ENCODE assay signal across 8 cellular contexts in the genomic region with DNA sequence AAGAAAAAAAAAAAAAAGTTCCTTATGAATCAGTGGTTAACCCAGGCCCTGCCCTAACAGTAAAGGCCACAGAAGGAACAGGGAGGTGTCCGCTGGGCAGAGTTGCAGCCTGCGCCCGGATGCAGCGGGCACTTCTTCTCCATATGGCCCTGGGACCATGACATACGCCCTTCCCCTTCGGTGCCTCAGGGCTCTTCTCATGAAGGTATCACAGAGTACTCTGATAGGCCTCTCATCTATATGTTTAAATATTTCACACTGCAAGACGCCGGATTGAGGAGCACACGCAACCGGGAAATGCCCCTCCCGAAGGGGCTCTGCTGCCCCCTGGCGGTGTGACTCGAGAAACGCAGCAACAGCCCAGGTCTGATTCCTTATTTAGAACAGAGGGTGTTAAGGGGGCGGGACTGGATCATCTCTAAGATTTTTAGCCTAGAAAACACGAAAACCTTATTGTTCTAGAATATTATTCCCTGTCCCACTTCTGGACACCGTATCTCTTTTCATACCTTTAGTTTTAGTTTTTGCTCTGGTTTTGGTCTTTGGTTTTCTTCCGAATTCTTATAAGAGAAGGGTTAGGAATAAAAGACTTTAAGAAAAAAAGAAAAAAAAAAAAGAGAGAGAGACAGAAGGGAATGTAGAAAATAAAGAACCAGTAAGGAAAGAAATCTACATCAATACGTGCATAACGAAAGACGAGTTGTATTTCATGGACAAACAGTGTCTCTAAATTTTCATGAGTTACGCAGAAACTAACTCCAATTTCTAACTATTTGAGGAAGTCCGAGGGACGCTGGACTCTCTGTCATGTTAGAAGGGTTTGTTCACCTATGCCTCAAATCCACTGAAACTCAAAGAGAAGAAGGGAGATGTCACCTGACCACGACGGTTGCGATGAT. TPM values are rescaled to one million over a fixed set of nuclear protein-coding genes. Genes with fewer than 3 reads are reported as not detected.
DNase-seq lines count a peak whose midpoint lies in the region; ATAC-seq and TF ChIP-seq lines count a peak whose summit lies in the region.

No MANE protein-coding gene starts in this region.

- H3K79me2 ChIP-seq in KMS-11 (ENCODE audit: insufficient read depth, low read depth) (peaks cover 19% of the 10 kb centered on the region; the same call in 1 of the 2 replicates), fibroblast of lung (ENCODE audit: control insufficient read depth, insufficient read depth, low read length) (peaks cover 46% of the 10 kb centered on the region)

- H3K4me1 Mint-ChIP-seq in activated T-helper 1 cell treated with anti-CD3 and anti-CD28 coated beads, Interleukin-12 subunit alpha, Interleukin-12 subunit beta, Interleukin-2, Interleukin-4 antibody, amounts not matched to agents 30 ng/mL and 10 ng/mL and 1 ng/mL, durations not matched to agents 14 hours and 24 hours and 36 hours (ENCODE audit: low read depth) = peaks cover 36% of the 10 kb centered on the region
- peaks cover 14% of the 10 kb centered on the region for H3K4me1 Mint-ChIP-seq in nephron progenitor cell
- H3K4me1 Mint-ChIP-seq in stimulated activated naive CD8-positive, alpha-beta T cell treated with anti-CD3 and anti-CD28 coated beads, Interleukin-15, Interleukin-2, amounts not matched to agents 100 ng/mL and 50 ng/mL, for 24 hours (ENCODE audit: low read depth) = peaks cover 41% of the 10 kb centered on the region

- H2AFZ ChIP-seq in KMS-11 (ENCODE audit: low read depth) = no peak overlapping the region
- H2AFZ ChIP-seq in fibroblast of lung (ENCODE audit: low read length) = no peak overlapping the region

- ATAC-seq in GM21447 (IDR thresholded peaks at IDR 0.05; ENCODE audit: unreplicated experiment) = peak; percentile 79

- no peaks in the 10 kb centered on the region for H3K9me3 Mint-ChIP-seq in activated T-helper 1 cell treated with anti-CD3 and anti-CD28 coated beads, Interleukin-12 subunit alpha, Interleukin-12 subunit beta, Interleukin-2, Interleukin-4 antibody, amounts not matched to agents 30 ng/mL and 10 ng/mL and 1 ng/mL, durations not matched to agents 14 hours and 24 hours and 36 hours
- no peaks in the 10 kb centered on the region for H3K9me3 Mint-ChIP-seq in nephron progenitor cell
- H3K9me3 Mint-ChIP-seq in stimulated activated naive CD8-positive, alpha-beta T cell treated with anti-CD3 and anti-CD28 coated beads, Interleukin-15, Interleukin-2, amounts not matched to agents 100 ng/mL and 50 ng/mL, for 24 hours = no peaks in the 10 kb centered on the region

- no peaks in the 10 kb centered on the region for H3K27me3 ChIP-seq in KMS-11 (ENCODE audit: insufficient read depth, low read depth)
- H3K27me3 ChIP-seq in fibroblast of lung (ENCODE audit: control insufficient read depth, insufficient read depth, low read length) = no peaks in the 10 kb centered on the region

- H3K4me3 ChIP-seq in KMS-11 (IDR thresholded peaks at IDR 0.05; ENCODE audit: insufficient read depth, low read depth, low read length) = no peak overlapping the region
- H3K4me3 ChIP-seq in fibroblast of lung (replicated peaks in 1 of 4; ENCODE audit: control extremely low read depth in 1 of 4, insufficient read depth in 1 of 4, low read depth in 3 of 4, low read length in 4 of 4) = no peak overlapping the region

- H4K20me1 ChIP-seq in KMS-11 (ENCODE audit: insufficient read depth) (no peaks in the 10 kb centered on the region), fibroblast of lung (ENCODE audit: control insufficient read depth, extremely low read depth, insufficient read depth, low read length) (no peaks in the 10 kb centered on the region)

- H3K4me1 ChIP-seq in KMS-11 (ENCODE audit: low read depth, poor library complexity, severe bottlenecking) (peaks cover 22% of the 10 kb centered on the region), fibroblast of lung (ENCODE audit: control insufficient read depth, extremely low read depth, insufficient read depth, low read length) (no peaks in the 10 kb centered on the region)

- peaks cover 24% of the 10 kb centered on the region for H3K36me3 Mint-ChIP-seq in activated T-helper 1 cell treated with anti-CD3 and anti-CD28 coated beads, Interleukin-12 subunit alpha, Interleukin-12 subunit beta, Interleukin-2, Interleukin-4 antibody, amounts not matched to agents 30 ng/mL and 10 ng/mL and 1 ng/mL, durations not matched to agents 14 hours and 24 hours and 36 hours (ENCODE audit: low read depth)
- peaks cover 40% of the 10 kb centered on the region for H3K36me3 Mint-ChIP-seq in nephron progenitor cell (ENCODE audit: low read depth)
- H3K36me3 Mint-ChIP-seq in stimulated activated naive CD8-positive, alpha-beta T cell treated with anti-CD3 and anti-CD28 coated beads, Interleukin-15, Interleukin-2, amounts not matched to agents 100 ng/mL and 50 ng/mL, for 24 hours (ENCODE audit: low read depth) = peaks cover 31% of the 10 kb centered on the region

- H3K4me3 Mint-ChIP-seq in activated T-helper 1 cell treated with anti-CD3 and anti-CD28 coated beads, Interleukin-12 subunit alpha, Interleukin-12 subunit beta, Interleukin-2, Interleukin-4 antibody, amounts not matched to agents 30 ng/mL and 10 ng/mL and 1 ng/mL, durations not matched to agents 14 hours and 24 hours and 36 hours = peak overlapping the region; percentile 71
- no peak overlapping the region for H3K4me3 Mint-ChIP-seq in nephron progenitor cell
- H3K4me3 Mint-ChIP-seq in stimulated activated naive CD8-positive, alpha-beta T cell treated with anti-CD3 and anti-CD28 coated beads, Interleukin-15, Interleukin-2, amounts not matched to agents 100 ng/mL and 50 ng/mL, for 24 hours = peak overlapping the region; percentile 66

- DNase-seq in Caki2 (ENCODE audit: low read depth) = peak; percentile 83
- peak; percentile 79 for DNase-seq in RPMI7951 (ENCODE audit: low read depth)
- DNase-seq in activated T-helper 1 cell treated with anti-CD3 and anti-CD28 coated beads, Interleukin-12 subunit alpha, Interleukin-12 subunit beta, Interleukin-2, Interleukin-4 antibody, amounts not matched to agents 30 ng/mL and 10 ng/mL and 1 ng/mL, durations not matched to agents 14 hours and 24 hours and 36 hours (ENCODE audit: low spot score) = peak; percentile 80
- peak; percentile 61 to 82 for DNase-seq in fibroblast of lung (ENCODE audit: low read depth in 2 of 2)
- DNase-seq in nephron progenitor cell = peak; percentile 90

- H3K27ac ChIP-seq in KMS-11 = no peak overlapping the region
- H3K27ac ChIP-seq in fibroblast of lung (ENCODE audit: insufficient read depth, low read length) = no peak overlapping the region

- peak overlapping the region; percentile 83 for H3K27ac Mint-ChIP-seq in activated T-helper 1 cell treated with anti-CD3 and anti-CD28 coated beads, Interleukin-12 subunit alpha, Interleukin-12 subunit beta, Interleukin-2, Interleukin-4 antibody, amounts not matched to agents 30 ng/mL and 10 ng/mL and 1 ng/mL, durations not matched to agents 14 hours and 24 hours and 36 hours
- peak overlapping the region; percentile 95 for H3K27ac Mint-ChIP-seq in nephron progenitor cell
- peak overlapping the region; percentile 74 for H3K27ac Mint-ChIP-seq in stimulated activated naive CD8-positive, alpha-beta T cell treated with anti-CD3 and anti-CD28 coated beads, Interleukin-15, Interleukin-2, amounts not matched to agents 100 ng/mL and 50 ng/mL, for 24 hours

- H3K36me3 ChIP-seq in KMS-11 (ENCODE audit: insufficient read depth) = peaks cover 8% of the 10 kb centered on the region; the same call in 1 of the 2 replicates
- H3K36me3 ChIP-seq in fibroblast of lung (ENCODE audit: control insufficient read depth, insufficient read depth, low read length) = peaks cover 14% of the 10 kb centered on the region

- H3K27me3 Mint-ChIP-seq in activated T-helper 1 cell treated with anti-CD3 and anti-CD28 coated beads, Interleukin-12 subunit alpha, Interleukin-12 subunit beta, Interleukin-2, Interleukin-4 antibody, amounts not matched to agents 30 ng/mL and 10 ng/mL and 1 ng/mL, durations not matched to agents 14 hours and 24 hours and 36 hours (ENCODE audit: insufficient read depth) = no peaks in the 10 kb centered on the region
- no peaks in the 10 kb centered on the region for H3K27me3 Mint-ChIP-seq in nephron progenitor cell (ENCODE audit: low read depth, poor library complexity)
- H3K27me3 Mint-ChIP-seq in stimulated activated naive CD8-positive, alpha-beta T cell treated with anti-CD3 and anti-CD28 coated beads, Interleukin-15, Interleukin-2, amounts not matched to agents 100 ng/mL and 50 ng/mL, for 24 hours = no peaks in the 10 kb centered on the region

- intact Hi-C loops in activated T-helper 1 cell treated with anti-CD3 and anti-CD28 coated beads, Interleukin-12 subunit alpha, Interleukin-12 subunit beta, Interleukin-2, Interleukin-4 antibody, amounts not matched to agents 30 ng/mL and 10 ng/mL and 1 ng/mL, durations not matched to agents 14 hours and 24 hours and 36 hours (cut with micrococcal nuclease) = loop anchor here (1.0 to 5.0 kb wide), 2 partner anchors 12 to 163 kb away; a partner anchor contains a TSS

- no peaks in the 10 kb centered on the region for H3K9me3 ChIP-seq in fibroblast of lung (ENCODE audit: control insufficient read depth, insufficient read depth, low read depth, low read length)

- TF ChIP-seq CTCF in KMS-11 (conservative IDR thresholded peaks at IDR 0.05; ENCODE audit: low read depth, low read length) (peak; percentile 99), fibroblast of lung (conservative IDR thresholded peaks at IDR 0.05 in 1 of 2, IDR thresholded peaks at IDR 0.05 in 1 of 2; ENCODE audit: low read depth in 1 of 2, low read length in 2 of 2) (peak; percentile 96), nephron progenitor cell (IDR thresholded peaks at IDR 0.05) (peak; percentile 95)

- in situ Hi-C loops in Caki2 (cut with HindIII; ENCODE audit: low pct_unique_long_range_greater_than_20kb, low sequenced_read_pairs) = no loop called here

- H3K9ac ChIP-seq in KMS-11 = no peak overlapping the region
- no peak overlapping the region for H3K9ac ChIP-seq in fibroblast of lung (ENCODE audit: insufficient read depth, low read length)

- H3K4me2 ChIP-seq in KMS-11 = no peak overlapping the region
- no peak overlapping the region for H3K4me2 ChIP-seq in fibroblast of lung (ENCODE audit: extremely low read depth, insufficient read depth, low read length)

RNA-seq across cellular contexts. Expression of a gene that starts 12.0 kb away (rescaled TPM):
- total RNA-seq in Caki2 (2014; rRNA removed; shearing (Covaris generic); ENCODE audit: low replicate concordance) = 9.1 and 15.0 TPM in 2 replicates
- 13.0 and 19.4 TPM in 2 replicates for total RNA-seq in RPMI7951 (2014; rRNA removed; shearing (Covaris generic))
- 20.3 and 22.8 TPM in 2 replicates for total RNA-seq in activated T-helper 1 cell treated with anti-CD3 and anti-CD28 coated beads, Interleukin-12 subunit alpha, Interleukin-12 subunit beta, Interleukin-2, Interleukin-4 antibody, amounts not matched to agents 30 ng/mL and 10 ng/mL and 1 ng/mL, durations not matched to agents 14 hours and 24 hours and 36 hours
- 12.1 and 22.6 TPM in 2 replicates for total RNA-seq in fibroblast of lung
- 14.5 and 17.3 TPM in 2 replicates for polyA plus RNA-seq in fibroblast of lung
- 13.7 and 15.3 TPM in 2 replicates for polyA plus RNA-seq in fibroblast of lung (2012)
- polyA minus RNA-seq in fibroblast of lung (ENCODE audit: low replicate concordance) = 29.7 and 34.1 TPM in 2 replicates

RNA-seq across cellular contexts. Expression of a gene that starts 48.2 kb away (rescaled TPM):
- 230 and 259 TPM in 2 replicates for total RNA-seq in Caki2 (2014; rRNA removed; shearing (Covaris generic); ENCODE audit: low replicate concordance)
- 307 and 316 TPM in 2 replicates for total RNA-seq in RPMI7951 (2014; rRNA removed; shearing (Covaris generic))
- 73.0 and 74.6 TPM in 2 replicates for total RNA-seq in activated T-helper 1 cell treated with anti-CD3 and anti-CD28 coated beads, Interleukin-12 subunit alpha, Interleukin-12 subunit beta, Interleukin-2, Interleukin-4 antibody, amounts not matched to agents 30 ng/mL and 10 ng/mL and 1 ng/mL, durations not matched to agents 14 hours and 24 hours and 36 hours
- total RNA-seq in fibroblast of lung = 130 and 177 TPM in 2 replicates
- 281 and 365 TPM in 2 replicates for polyA plus RNA-seq in fibroblast of lung
- 219 and 288 TPM in 2 replicates for polyA plus RNA-seq in fibroblast of lung (2012)
- 226 and 257 TPM in 2 replicates for polyA minus RNA-seq in fibroblast of lung (ENCODE audit: low replicate concordance)
